ENCODE assay signal across 14 cellular contexts in genomic region chr17:78535285-78536197, GRCh38. TPM values are rescaled to one million over a fixed set of nuclear protein-coding genes. Genes with fewer than 3 reads are reported as not detected.
DNase-seq lines count a peak whose midpoint lies in the region; ATAC-seq and TF ChIP-seq lines count a peak whose summit lies in the region.
"Had no signal": no experiment of that assay in that cellular context is flagged by ENCODE, and none has a peak within 500 bp of the region (broad histone marks: within the 10 kb centered on the region; RNA-seq: fewer than 3 reads in every experiment).

No MANE protein-coding gene starts in this region.

- no peak overlapping the region for H2BK5ac ChIP-seq in H9 (ENCODE audit: insufficient read length, low read length)

- peak in 4 of 5 donors; percentile 18 to 47 (median 30) for DNase-seq in CD4-positive, alpha-beta memory T cell
- DNase-seq in NCI-H1092 treated with DMSO at 0.1 percent for 48 hours (lab: John Stamatoyannopoulos, UW): peak; percentile 91
- DNase-seq in RPMI8226: peak; percentile 11
- peak; percentile 19 for DNase-seq in inferior parietal cortex (ENCODE audit: extremely low spot score)
- DNase-seq in ascending aorta (ENCODE audit: low spot score in 2 of 2): no peak
- DNase-seq in H9: no peak
- DNase-seq: activated CD4-positive, CD25-positive, alpha-beta regulatory T cell treated with anti-CD3 and anti-CD28 coated beads, Interleukin-2, amount 50 U/mL, for 72 hours; brain microvascular endothelial cell; HFFc6; mesenchymal stem cell; small intestine had no signal

- no peak overlapping the region for H3K9ac ChIP-seq in H9 (ENCODE audit: extremely low read depth, insufficient read length, low read length)

- no peaks in the 10 kb centered on the region for H3K23me2 ChIP-seq in H9 (ENCODE audit: insufficient read length, low read depth, low read length, poor library complexity, severe bottlenecking)

- H3K36me3 ChIP-seq in CD4-positive, alpha-beta memory T cell (ENCODE audit: insufficient read depth, low read length): no peaks in the 10 kb centered on the region
- no peaks in the 10 kb centered on the region for H3K36me3 ChIP-seq in ascending aorta
- H3K36me3 ChIP-seq: brain microvascular endothelial cell had no signal

- no peak overlapping the region for H4K8ac ChIP-seq in H9 (replicated peaks; ENCODE audit: insufficient read length, low read depth, low read length)

- H3K27ac ChIP-seq in CD4-positive, alpha-beta memory T cell (ENCODE audit: low read depth, low read length): peak overlapping the region; percentile 34
- H3K27ac ChIP-seq in ascending aorta (no peak overlapping the region), H9 (ENCODE audit: insufficient read length, low read depth, low read length) (no peak overlapping the region)
- H3K27ac ChIP-seq: brain microvascular endothelial cell had no signal

- no peak overlapping the region for H3K56ac ChIP-seq in H9 (ENCODE audit: insufficient read length, low read depth, low read length)

- H3K27ac Mint-ChIP-seq in CD4-positive, alpha-beta memory T cell: peak overlapping the region; percentile 81 to 98 (median 90)
- peak overlapping the region in 1 of 3 experiments; percentile 40; a peak in 2 of 7 replicates for H3K27ac Mint-ChIP-seq in H9
- H3K27ac Mint-ChIP-seq: HFFc6 had no signal

- WGBS in H9 (ENCODE audit: extremely low coverage, insufficient read length, low lambda C conversion rate): no CpG with 5 or more reads among the region's 19 CpGs

- no peak overlapping the region for H3K4ac ChIP-seq in H9 (ENCODE audit: low read depth, low read length)

- no peak overlapping the region for H2BK120ac ChIP-seq in H9 (ENCODE audit: low read depth, low read length, poor library complexity, severe bottlenecking)

- no peak overlapping the region for H3K14ac ChIP-seq in H9 (ENCODE audit: insufficient read depth, low read length)

- H3K9me3 Mint-ChIP-seq in CD4-positive, alpha-beta memory T cell: no peaks in the 10 kb centered on the region
- no peaks in the 10 kb centered on the region for H3K9me3 Mint-ChIP-seq in H9
- H3K9me3 Mint-ChIP-seq: HFFc6 had no signal

- H2AFZ ChIP-seq in H9 (ENCODE audit: low read length): no peak overlapping the region

- no peak for ATAC-seq in HG03175 (IDR thresholded peaks at IDR 0.05; ENCODE audit: unreplicated experiment)
- ATAC-seq in HG02885 (IDR thresholded peaks at IDR 0.05; ENCODE audit: poor library complexity, unreplicated experiment): no peak

- no peaks in the 10 kb centered on the region for H3K79me1 ChIP-seq in H9 (ENCODE audit: insufficient read depth, low read depth, low read length, poor library complexity, severe bottlenecking)

- POLR2A ChIA-PET in CD4-positive, alpha-beta memory T cell (lab: Charles Lee; ENCODE audit: partially characterized antibody): interaction anchor here (0.9 to 1.5 kb wide), 2 partner anchors 130 to 284 kb away, joined by 3 to 4 read pairs; no protein-coding TSS in a partner anchor

- H4K5ac ChIP-seq in H9 (ENCODE audit: insufficient read length, low read depth, low read length): no peak overlapping the region

- H2BK20ac ChIP-seq in H9 (ENCODE audit: low read depth, low read length, poor library complexity, severe bottlenecking): no peak overlapping the region

- CTCF ChIA-PET in CD4-positive, alpha-beta memory T cell (lab: Charles Lee; ENCODE audit: partially characterized antibody): interaction anchor here (1.0 to 1.7 kb wide), 4 partner anchors 38 to 331 kb away, joined by 3 to 4 read pairs (median 4); no protein-coding TSS in a partner anchor

- H3K27me3 Mint-ChIP-seq in CD4-positive, alpha-beta memory T cell: no peaks in the 10 kb centered on the region
- H3K27me3 Mint-ChIP-seq in H9 (ENCODE audit: low read depth): no peaks in the 10 kb centered on the region

- no peak overlapping the region for H3K4me2 ChIP-seq in H9 (ENCODE audit: insufficient read depth, insufficient read length, low read length)

- H2AK5ac ChIP-seq in H9 (ENCODE audit: insufficient read length, low read length): no peak overlapping the region

- peak overlapping the region in 1 of 2 donors; percentile 13 for H3K4me3 ChIP-seq in CD4-positive, alpha-beta memory T cell (ENCODE audit: low read length in 2 of 2)
- H3K4me3 ChIP-seq in ascending aorta: no peak overlapping the region

- H3K36me3 Mint-ChIP-seq in CD4-positive, alpha-beta memory T cell: no peaks in the 10 kb centered on the region
- peaks cover 0 to 4% (median 0%) of the 10 kb centered on the region in 3 experiments; a peak in 2 of 7 replicates for H3K36me3 Mint-ChIP-seq in H9 (ENCODE audit: insufficient read depth in 1 of 3, low read depth in 3 of 3)

- no peaks in the 10 kb centered on the region for H3K79me2 ChIP-seq in H9 (ENCODE audit: insufficient read depth, low read length)

- H3T11ph ChIP-seq in H9 (ENCODE audit: low read length): no peak overlapping the region

- TF ChIP-seq CTCF in ascending aorta (IDR thresholded peaks at IDR 0.05) (no peak), H9 (conservative IDR thresholded peaks at IDR 0.05) (no peak)

- peaks cover 29% of the 10 kb centered on the region for H3K4me1 ChIP-seq in CD4-positive, alpha-beta memory T cell (ENCODE audit: insufficient read depth, low read length)
- no peaks in the 10 kb centered on the region for H3K4me1 ChIP-seq in ascending aorta
- H3K4me1 ChIP-seq in H9 (ENCODE audit: insufficient read depth, low read length): no peaks in the 10 kb centered on the region

- H3K18ac ChIP-seq in H9 (ENCODE audit: insufficient read length, low read depth, low read length): no peak overlapping the region

- H3K9me3 ChIP-seq in CD4-positive, alpha-beta memory T cell (ENCODE audit: control insufficient read depth in 1 of 2, low read length in 2 of 2): no peaks in the 10 kb centered on the region
- H3K9me3 ChIP-seq in ascending aorta (no peaks in the 10 kb centered on the region), H9 (ENCODE audit: control insufficient read depth, low read depth, low read length) (no peaks in the 10 kb centered on the region)

- H3K4me3 Mint-ChIP-seq in CD4-positive, alpha-beta memory T cell: peak overlapping the region in 7 of 8 donors; percentile 60 to 86 (median 78)
- no peak overlapping the region for H3K4me3 Mint-ChIP-seq in H9
- H3K4me3 Mint-ChIP-seq: HFFc6 had no signal

- no peaks in the 10 kb centered on the region for H4K20me1 ChIP-seq in H9 (ENCODE audit: control insufficient read depth, insufficient read depth, insufficient read length)

- H4K91ac ChIP-seq in H9 (ENCODE audit: insufficient read length, low read depth, low read length): no peak overlapping the region

- intact Hi-C loops in CD4-positive, alpha-beta memory T cell (cut with micrococcal nuclease): no loop called here
- intact Hi-C loops in ascending aorta (cut with DNase I): no loop called here

- H3K27me3 ChIP-seq in CD4-positive, alpha-beta memory T cell (ENCODE audit: insufficient read depth, low read length): no peaks in the 10 kb centered on the region
- H3K27me3 ChIP-seq in ascending aorta (no peaks in the 10 kb centered on the region), H9 (ENCODE audit: insufficient read depth, low read length) (no peaks in the 10 kb centered on the region)
- H3K27me3 ChIP-seq: brain microvascular endothelial cell had no signal

- no peak overlapping the region for H2BK15ac ChIP-seq in H9 (ENCODE audit: low read depth, low read length)

- no peak overlapping the region for H2BK12ac ChIP-seq in H9 (ENCODE audit: insufficient read length, low read depth, low read length)

- H3K4me1 Mint-ChIP-seq in CD4-positive, alpha-beta memory T cell: peaks cover 23 to 45% (median 26%) of the 10 kb centered on the region in 4 donors
- H3K4me1 Mint-ChIP-seq in H9: peaks cover 10 to 22% of the 10 kb centered on the region in 2 experiments; a peak in 3 of 4 replicates

- H3K23ac ChIP-seq in H9 (ENCODE audit: insufficient read length, low read depth, low read length): no peak overlapping the region

RNA-seq across cellular contexts. Expression of gene DNAH17, which starts 41.7 kb away (rescaled TPM):
- total RNA-seq in CD4-positive, alpha-beta memory T cell: under 1 TPM; 0.49 to 0.78 TPM
- 1 to 10 TPM in 1 of 2 donors, not detected in 1; 1.0 TPM for polyA plus RNA-seq in CD4-positive, alpha-beta memory T cell
- not detected for total RNA-seq in ascending aorta
- 0.13 and 0.33 TPM in 2 replicates for total RNA-seq in H9 (2021)
- total RNA-seq: fibroblast of villous mesenchyme, HFFc6 had no signal

Comparison
In these comparisons a context has a peak if more than half of its experiments do, and no peak if none do; other contexts are left out.
1. DNase-seq: peak in CD4-positive, alpha-beta memory T cell (4 of 5), NCI-H1092 treated with DMSO at 0.1 percent for 48 hours (single experiment), RPMI8226 (single experiment) and inferior parietal cortex (single experiment); none in ascending aorta (0 of 2) and H9 (single experiment).
2. H3K4me3 Mint-ChIP-seq: peak in CD4-positive, alpha-beta memory T cell (7 of 8); none in H9 (0 of 2).